Comparison of ENCODE assay signal across 29 cellular contexts in genomic region chr15:88619796-88620195, GRCh38. TPM values are rescaled to one million over a fixed set of nuclear protein-coding genes. Genes with fewer than 3 reads are reported as not detected.
DNase-seq lines count a peak whose midpoint lies in the region; ATAC-seq lines count a peak whose summit lies in the region.
"Had no signal": no experiment of that assay in that cellular context is flagged by ENCODE, and none has a peak within 500 bp of the region (broad histone marks: within the 10 kb centered on the region; RNA-seq: fewer than 3 reads in every experiment).

No MANE protein-coding gene starts in this region.

- peaks cover 29% of the 10 kb centered on the region for H3K36me3 Mint-ChIP-seq in activated CD8-positive, alpha-beta memory T cell treated with anti-CD3 and anti-CD28 coated beads, Interleukin-2, amount 10 ng/mL, durations not matched to agents 7 days and 5 days
- H3K36me3 Mint-ChIP-seq: memory B cell had no signal

- no peak for ATAC-seq in activated CD8-positive, alpha-beta memory T cell treated with anti-CD3 and anti-CD28 coated beads, Interleukin-2, amount 10 ng/mL, durations not matched to agents 7 days and 5 days
- no peak for ATAC-seq in HG02885 (IDR thresholded peaks at IDR 0.05; ENCODE audit: poor library complexity, unreplicated experiment)
- ATAC-seq: left lung; Panc1; stimulated activated effector memory CD8-positive, alpha-beta T cell treated with anti-CD3 and anti-CD28 coated beads, Interleukin-12 subunit alpha, Interleukin-12 subunit beta, amount 100 ng/mL, for 72 hours had no signal

- H3K9ac ChIP-seq in NT2/D1 (ENCODE audit: insufficient read length, low read depth) (peak overlapping the region; percentile 72), iPS-15b (ENCODE audit: low read depth, low read length) (no peak overlapping the region)
- H3K9ac ChIP-seq: parathyroid adenoma had no signal

- H3K4me3 ChIP-seq in NT2/D1 (ENCODE audit: insufficient read length, low read depth): peak overlapping the region; percentile 22
- peak overlapping the region; percentile 40 for H3K4me3 ChIP-seq in iPS-15b (ENCODE audit: low read depth, low read length)
- H3K4me3 ChIP-seq: left lung, upper lobe of left lung had no signal

- H3K4me1 ChIP-seq in NT2/D1 (ENCODE audit: insufficient read depth, insufficient read length): peaks cover 15% of the 10 kb centered on the region
- peaks cover 40% of the 10 kb centered on the region for H3K4me1 ChIP-seq in iPS-15b (ENCODE audit: control insufficient read depth, insufficient read depth, low read length)

- no peak overlapping the region for H3K4me3 Mint-ChIP-seq in activated CD8-positive, alpha-beta memory T cell treated with anti-CD3 and anti-CD28 coated beads, Interleukin-2, amount 10 ng/mL, durations not matched to agents 7 days and 5 days

- DNase-seq in activated CD8-positive, alpha-beta memory T cell treated with anti-CD3 and anti-CD28 coated beads, Interleukin-2, amount 10 ng/mL, durations not matched to agents 7 days and 5 days: peak; percentile 1
- no peak for DNase-seq in activated CD8-positive, alpha-beta memory T cell treated with anti-CD3 and anti-CD28 coated beads, Interleukin-2, amount 50 U/mL, for 48 hours
- DNase-seq in NT2/D1 (ENCODE audit: low read depth, low spot score) (no peak), DMS 273 treated with DMSO at 0.1 percent for 48 hours (lab: John Stamatoyannopoulos, UW) (no peak), NCI-H510A treated with DMSO at 0.1 percent for 48 hours (lab: John Stamatoyannopoulos, UW) (no peak)
- DNase-seq in central memory CD4-positive, alpha-beta T cell: no peak
- DNase-seq: activated CD4-positive, alpha-beta T cell treated with anti-CD3 and anti-CD28 coated beads for 1 hour; activated effector memory CD4-positive, alpha-beta T cell treated with anti-CD3 and anti-CD28 coated beads, Interleukin-2, amount 50 U/mL, for 16 hours; activated naive CD8-positive, alpha-beta T cell treated with anti-CD3 and anti-CD28 coated beads, Interleukin-2, amount 10 ng/mL, durations not matched to agents 7 days and 5 days; activated T-cell treated with anti-CD3 and anti-CD28 coated beads, Interleukin-2, amount 50 U/mL, for 1 hour; CD4-positive, alpha-beta T cell; effector CD4-positive, alpha-beta T cell; hippocampal formation; left lung; NCI-H1694 treated with DMSO at 0.1 percent for 48 hours; NCI-H446 treated with DMSO at 0.1 percent for 48 hours; nephron progenitor cell; retina; Right ventricle myocardium superior; substantia nigra; T-helper 2 cell; upper lobe of left lung had no signal

- H3K9me3 ChIP-seq in NT2/D1 (ENCODE audit: insufficient read depth, low read length): no peaks in the 10 kb centered on the region
- H3K9me3 ChIP-seq in iPS-15b (ENCODE audit: control insufficient read depth, insufficient read depth, low read length): no peaks in the 10 kb centered on the region
- H3K9me3 ChIP-seq: left lung, upper lobe of left lung had no signal

- CTCF ChIA-PET in activated CD8-positive, alpha-beta memory T cell treated with anti-CD3 and anti-CD28 coated beads, Interleukin-2, amount 10 ng/mL, durations not matched to agents 7 days and 5 days (lab: Charles Lee): interaction anchor here (0.9 to 1.0 kb wide), 2 partner anchors 19 to 285 kb away, joined by 3 read pairs; partner anchors contain the start of gene ISG20

- no peak overlapping the region for H3K27ac Mint-ChIP-seq in activated CD8-positive, alpha-beta memory T cell treated with anti-CD3 and anti-CD28 coated beads, Interleukin-2, amount 10 ng/mL, durations not matched to agents 7 days and 5 days
- H3K27ac Mint-ChIP-seq: activated naive CD8-positive, alpha-beta T cell treated with anti-CD3 and anti-CD28 coated beads, Interleukin-2, amount 10 ng/mL, durations not matched to agents 7 days and 5 days; CD4-positive, alpha-beta T cell; memory B cell; nephron progenitor cell had no signal

- H3K4me1 Mint-ChIP-seq in activated CD8-positive, alpha-beta memory T cell treated with anti-CD3 and anti-CD28 coated beads, Interleukin-2, amount 10 ng/mL, durations not matched to agents 7 days and 5 days: peaks cover 30% of the 10 kb centered on the region

- H3K9me3 Mint-ChIP-seq in activated CD8-positive, alpha-beta memory T cell treated with anti-CD3 and anti-CD28 coated beads, Interleukin-2, amount 10 ng/mL, durations not matched to agents 7 days and 5 days (ENCODE audit: low read depth): no peaks in the 10 kb centered on the region
- H3K9me3 Mint-ChIP-seq: activated naive CD8-positive, alpha-beta T cell treated with anti-CD3 and anti-CD28 coated beads, Interleukin-2, amount 10 ng/mL, durations not matched to agents 7 days and 5 days; CD4-positive, alpha-beta T cell; IgD-negative memory B cell; memory B cell; nephron progenitor cell; stimulated activated effector memory CD8-positive, alpha-beta T cell treated with anti-CD3 and anti-CD28 coated beads, Interleukin-12 subunit alpha, Interleukin-12 subunit beta, amount 100 ng/mL, for 72 hours had no signal

- no peaks in the 10 kb centered on the region for H3K27me3 Mint-ChIP-seq in activated CD8-positive, alpha-beta memory T cell treated with anti-CD3 and anti-CD28 coated beads, Interleukin-2, amount 10 ng/mL, durations not matched to agents 7 days and 5 days

- peaks cover 32% of the 10 kb centered on the region for H3K36me3 ChIP-seq in NT2/D1 (ENCODE audit: insufficient read depth, insufficient read length, low read length)
- H3K36me3 ChIP-seq in iPS-15b (ENCODE audit: control insufficient read depth, insufficient read depth, low read length): peaks cover 19% of the 10 kb centered on the region
- H3K36me3 ChIP-seq: left lung, upper lobe of left lung had no signal

- H3K27me3 ChIP-seq in NT2/D1 (ENCODE audit: insufficient read depth, insufficient read length) (peaks cover 3% of the 10 kb centered on the region), iPS-15b (ENCODE audit: control insufficient read depth, insufficient read depth, low read length) (no peaks in the 10 kb centered on the region)
- H3K27me3 ChIP-seq: upper lobe of left lung had no signal

RNA-seq across cellular contexts. Expression of gene AEN, which starts 1.3 kb away (rescaled TPM):
- 10 to 100 TPM; 55.7 to 57.4 TPM for total RNA-seq in activated CD8-positive, alpha-beta memory T cell treated with anti-CD3 and anti-CD28 coated beads, Interleukin-2, amount 10 ng/mL, durations not matched to agents 7 days and 5 days

RNA-seq across cellular contexts. Expression of gene ISG20, which starts 19.0 kb away (rescaled TPM):
- 100 to 1,000 TPM; 155 to 379 TPM for total RNA-seq in activated CD8-positive, alpha-beta memory T cell treated with anti-CD3 and anti-CD28 coated beads, Interleukin-2, amount 10 ng/mL, durations not matched to agents 7 days and 5 days
